In genomic region chr21:33748903-33749302, GRCh38 we compare ENCODE assay signal across 26 cellular contexts.
DNase-seq lines count a peak whose midpoint lies in the region; ATAC-seq, FAIRE-seq and TF ChIP-seq lines count a peak whose summit lies in the region.
"Had no signal": no experiment of that assay in that cellular context is flagged by ENCODE, and none has a peak within 500 bp of the region (broad histone marks: within the 10 kb centered on the region; RNA-seq: fewer than 3 reads in every experiment).

No MANE protein-coding gene starts in this region.

- H3K9me3 Mint-ChIP-seq in WTC11 (peaks cover 20% of the 10 kb centered on the region), immature natural killer cell (peaks cover 5 to 20% (median 14%) of the 10 kb centered on the region in 6 donors)

- TF ChIP-seq RAD21 in HepG2 (CRISPR knock-in tag; IDR thresholded peaks at IDR 0.05), result no peak
- no peak for TF ChIP-seq RAD21 in H1 (IDR thresholded peaks at IDR 0.05 in 1 of 2, conservative IDR thresholded peaks at IDR 0.05 in 1 of 2; ENCODE audit: low read depth in 2 of 2, low read length in 2 of 2)

- H3K27ac ChIP-seq in HepG2 (ENCODE audit: extremely low read length, insufficient read depth, low read length) (no peak overlapping the region), right lobe of liver (no peak overlapping the region), H1 (ENCODE audit: low read depth, low read length) (no peak overlapping the region)
- H3K27ac ChIP-seq: BLaER1 had no signal

- CTCF ChIA-PET in HepG2 (lab: Yijun Ruan, JAX; ENCODE audit: low intra/inter-chr PET ratio, low total read pairs) (no interaction called here), WTC11 (lab: Charles Lee) (no interaction called here), H1 (lab: Charles Lee; ENCODE audit: partially characterized antibody) (interaction anchor here (0.6 kb wide), 1 partner anchor 53 kb away, joined by 4 read pairs; no protein-coding TSS in a partner anchor)

- TF ChIP-seq POLR2A in HepG2 (IDR thresholded peaks at IDR 0.05; ENCODE audit: insufficient read depth in 1 of 2, low read depth in 2 of 2, low read length in 2 of 2) (no peak), right lobe of liver (IDR thresholded peaks at IDR 0.05) (no peak), H1 (IDR thresholded peaks at IDR 0.05; ENCODE audit: control extremely low read depth in 1 of 2, low read depth in 2 of 2, low read length in 2 of 2) (no peak)

- BruUV-seq in HepG2 (replicated peaks; lab: Mats Ljungman, UMichigan), result no TSS peak

- no peaks in the 10 kb centered on the region for H3K27me3 Mint-ChIP-seq in WTC11 (ENCODE audit: low read depth)
- peaks cover 0 to 3% (median 3%) of the 10 kb centered on the region in 3 donors for H3K27me3 Mint-ChIP-seq in immature natural killer cell (ENCODE audit: low read depth in 3 of 3)

- no peak overlapping the region for H3K56ac ChIP-seq in H1 (replicated peaks; ENCODE audit: insufficient read length, low read depth, low read length)

- DNase-seq in HepG2 (ENCODE audit: low spot score) (no peak), right lobe of liver (no peak), WTC11 (ENCODE audit: low spot score) (no peak), H1 (ENCODE audit: low read depth in 1 of 2, low spot score in 2 of 2) (no peak), GDM1 (lab: John Stamatoyannopoulos, UW) (no peak), immature natural killer cell (no peak)
- DNase-seq: 8988T; ACHN; BE2C; C1 segment of cervical spinal cord; CD4-positive, alpha-beta memory T cell; CD4-positive, CD25-positive, alpha-beta regulatory T cell; CD8-positive, alpha-beta memory T cell; COR-L47; DMS 273 treated with DMSO at 0.1 percent for 48 hours; DMS153; DMS53; DMS79; DND-41; EL; GF-D8 had no signal

- TF ChIP-seq EP300 in HepG2 (IDR thresholded peaks at IDR 0.05; ENCODE audit: low read depth in 2 of 2, low read length in 2 of 2), result no peak
- TF ChIP-seq EP300 in HepG2 (CRISPR knock-in tag; IDR thresholded peaks at IDR 0.05; ENCODE audit: borderline replicate concordance), result no peak
- TF ChIP-seq EP300 in H1 (IDR thresholded peaks at IDR 0.05; ENCODE audit: borderline replicate concordance in 1 of 2, low read depth in 2 of 2, low read length in 2 of 2), result no peak

- no peak overlapping the region for H4K5ac ChIP-seq in H1 (ENCODE audit: insufficient read length, low read depth, low read length)

- H3K9me3 ChIP-seq in HepG2 (ENCODE audit: low read length), result peaks cover 13% of the 10 kb centered on the region
- H3K9me3 ChIP-seq in right lobe of liver, result no peaks in the 10 kb centered on the region
- H3K9me3 ChIP-seq in H1 (ENCODE audit: insufficient read depth in 2 of 2, low read depth in 1 of 2, low read length in 1 of 2), result peaks cover 0 to 4% of the 10 kb centered on the region in 2 experiments; a peak in 2 of 4 replicates

- H3K36me3 Mint-ChIP-seq in WTC11 (peaks cover 56% of the 10 kb centered on the region), immature natural killer cell (peaks cover 5 to 7% (median 6%) of the 10 kb centered on the region in 3 donors)
- H3K36me3 Mint-ChIP-seq: CD4-positive, CD25-positive, alpha-beta regulatory T cell had no signal

- no peak overlapping the region for H4K8ac ChIP-seq in H1 (ENCODE audit: extremely low read depth, insufficient read depth, low read length)

- no peak overlapping the region for H2AFZ ChIP-seq in HepG2 (ENCODE audit: low read length)
- H2AFZ ChIP-seq in H1 (ENCODE audit: low read length), result no peak overlapping the region

- H2BK12ac ChIP-seq in H1 (ENCODE audit: low read depth, low read length), result no peak overlapping the region

- H3K27me3 ChIP-seq in HepG2 (ENCODE audit: control insufficient read depth in 1 of 2, insufficient read depth in 2 of 2, low read length in 2 of 2), result no peaks in the 10 kb centered on the region
- H3K27me3 ChIP-seq in right lobe of liver, result no peaks in the 10 kb centered on the region
- no peaks in the 10 kb centered on the region for H3K27me3 ChIP-seq in H1 (replicated peaks in 1 of 4; ENCODE audit: control insufficient read depth in 3 of 4, extremely low read depth in 1 of 4, insufficient read depth in 3 of 4, low read length in 3 of 4)
- H3K27me3 ChIP-seq: BE2C, BLaER1 had no signal

- H3K4me3 Mint-ChIP-seq in WTC11, result no peak overlapping the region
- H3K4me3 Mint-ChIP-seq in immature natural killer cell, result no peak overlapping the region
- H3K4me3 Mint-ChIP-seq: CD14-positive monocyte; CD4-positive, alpha-beta memory T cell; CD4-positive, CD25-positive, alpha-beta regulatory T cell; CD8-positive, alpha-beta memory T cell had no signal

- no peaks in the 10 kb centered on the region for H3K79me2 ChIP-seq in HepG2 (ENCODE audit: insufficient read depth, low read length)
- no peaks in the 10 kb centered on the region for H3K79me2 ChIP-seq in H1 (ENCODE audit: control insufficient read depth in 1 of 2, insufficient read depth in 2 of 2, low read length in 2 of 2)

- H3K4me3 ChIP-seq in HepG2 (replicated peaks in 1 of 3; ENCODE audit: insufficient read depth in 1 of 3, low read depth in 2 of 3, low read length in 3 of 3) (no peak overlapping the region), right lobe of liver (no peak overlapping the region), H1 (ENCODE audit: extremely low read depth in 1 of 4, insufficient read depth in 2 of 4, low read depth in 3 of 4, low read length in 4 of 4) (no peak overlapping the region)
- H3K4me3 ChIP-seq: BLaER1 had no signal

- no peak for ATAC-seq in HepG2
- no peak for ATAC-seq in right lobe of liver
- no peak for ATAC-seq in WTC11
- ATAC-seq in activated CD4-positive, CD25-positive, alpha-beta regulatory T cell treated with anti-CD3 and anti-CD28 coated beads, Interleukin-2, amount 50 U/mL, for 24 hours, result no peak

- H2BK20ac ChIP-seq in H1 (ENCODE audit: low read length), result no peak overlapping the region

- no peak overlapping the region for H3K23ac ChIP-seq in H1 (ENCODE audit: insufficient read length)

- H3K4me1 Mint-ChIP-seq in WTC11 (peaks cover 4% of the 10 kb centered on the region; the same call in 1 of the 2 replicates), immature natural killer cell (no peaks in the 10 kb centered on the region)
- H3K4me1 Mint-ChIP-seq: CD14-positive monocyte; CD4-positive, alpha-beta memory T cell; CD4-positive, CD25-positive, alpha-beta regulatory T cell; CD8-positive, alpha-beta memory T cell had no signal

- no peak overlapping the region for H2AK5ac ChIP-seq in H1 (ENCODE audit: low read depth, low read length)

- no peak overlapping the region for H3K18ac ChIP-seq in H1 (ENCODE audit: extremely low read depth, low read length)

- H3K4me2 ChIP-seq in HepG2 (ENCODE audit: low read depth, low read length), result no peak overlapping the region
- no peak overlapping the region for H3K4me2 ChIP-seq in H1 (ENCODE audit: insufficient read depth in 1 of 2, low read depth in 2 of 2, low read length in 2 of 2)
- H3K4me2 ChIP-seq: BLaER1 had no signal

- peaks cover 0 to 7% of the 10 kb centered on the region in 2 experiments; a peak in 3 of 5 replicates for H3K36me3 ChIP-seq in HepG2 (replicated peaks in 1 of 2; ENCODE audit: control insufficient read depth in 1 of 2, insufficient read depth in 2 of 2, low read length in 2 of 2)
- H3K36me3 ChIP-seq in right lobe of liver, result no peaks in the 10 kb centered on the region
- H3K36me3 ChIP-seq in H1 (ENCODE audit: control insufficient read depth in 2 of 4, insufficient read depth in 4 of 4, low read length in 3 of 4), result peaks cover 5 to 41% (median 13%) of the 10 kb centered on the region in 4 experiments; a peak in 6 of 8 replicates
- H3K36me3 ChIP-seq: BE2C had no signal

- no peaks in the 10 kb centered on the region for H3K79me1 ChIP-seq in H1 (ENCODE audit: low read depth, low read length)

- no peak overlapping the region for H2BK15ac ChIP-seq in H1 (ENCODE audit: low read length)

- POLR2A ChIA-PET in HepG2 (lab: Yijun Ruan, JAX), result no interaction called here
- POLR2A ChIA-PET in WTC11 (lab: Charles Lee), result interaction anchor here (0.7 kb wide), 1 partner anchor 106 kb away, joined by 4 read pairs; no protein-coding TSS in a partner anchor
- POLR2A ChIA-PET in H1 (lab: Charles Lee; ENCODE audit: partially characterized antibody), result no interaction called here

- no peak overlapping the region for H3K4ac ChIP-seq in H1 (replicated peaks; ENCODE audit: insufficient read length, low read depth, low read length)

- no peak overlapping the region for H3K27ac Mint-ChIP-seq in WTC11
- H3K27ac Mint-ChIP-seq in immature natural killer cell, result no peak overlapping the region
- H3K27ac Mint-ChIP-seq: CD14-positive monocyte; CD4-positive, alpha-beta memory T cell; CD4-positive, CD25-positive, alpha-beta regulatory T cell; CD8-positive, alpha-beta memory T cell had no signal

- H4K20me1 ChIP-seq in HepG2 (ENCODE audit: insufficient read depth, low read length) (no peaks in the 10 kb centered on the region), H1 (replicated peaks in 1 of 2; ENCODE audit: control insufficient read depth in 1 of 2, insufficient read depth in 2 of 2, low read length in 2 of 2) (peaks cover 2% of the 10 kb centered on the region in 2 experiments)
- H4K20me1 ChIP-seq: BLaER1 had no signal

- no peak overlapping the region for H3K14ac ChIP-seq in H1 (ENCODE audit: insufficient read length)

- H3K23me2 ChIP-seq in H1 (ENCODE audit: low read depth, low read length), result no peaks in the 10 kb centered on the region

- 98% methylated on average over 3 of the region's 3 CpGs for WGBS in HepG2 (ENCODE audit: low lambda C conversion rate)
- WGBS in right lobe of liver (ENCODE audit: insufficient coverage, low coverage, low lambda C conversion rate, missing lambda C conversion rate), result 96% methylated on average over 3 of the region's 3 CpGs
- WGBS in H1 (ENCODE audit: extremely low coverage in 1 of 2, insufficient coverage in 1 of 2, insufficient read length in 1 of 2, insufficient replicate concordance in 2 of 2, low coverage in 1 of 2, low lambda C conversion rate in 2 of 2, missing lambda C conversion rate in 1 of 2), 2 experiments, result 92% methylated on average over 3 of the region's 3 CpGs; no CpG with 5 or more reads in 1 of the 2 experiments

- no peak overlapping the region for H3K9ac ChIP-seq in HepG2 (ENCODE audit: insufficient read depth, low read depth, low read length)
- no peak overlapping the region; a peak in 1 of 7 replicates for H3K9ac ChIP-seq in H1 (replicated peaks in 1 of 4; ENCODE audit: extremely low read depth in 1 of 4, low read depth in 3 of 4, low read length in 3 of 4)
- H3K9ac ChIP-seq: BLaER1 had no signal

- no peak overlapping the region for H2BK120ac ChIP-seq in H1 (replicated peaks; ENCODE audit: low read depth, low read length)

- H2BK5ac ChIP-seq in H1 (ENCODE audit: low read depth, low read length), result no peak overlapping the region

- FAIRE-seq in HepG2 (lab: Jason Lieb, UNC) (no peak), H1 (lab: Jason Lieb, UNC) (no peak)
- FAIRE-seq: A204.1, GM12891 had no signal

- H3K4me1 ChIP-seq in HepG2 (ENCODE audit: insufficient read depth, low read length) (no peaks in the 10 kb centered on the region), right lobe of liver (peaks cover 0 to 3% (median 0%) of the 10 kb centered on the region in 4 donors), H1 (replicated peaks in 1 of 4; ENCODE audit: control insufficient read depth in 3 of 4, insufficient read depth in 4 of 4, low read length in 3 of 4) (no peaks in the 10 kb centered on the region)
- H3K4me1 ChIP-seq: BE2C, BLaER1 had no signal

- no peak overlapping the region for H4K91ac ChIP-seq in H1 (replicated peaks; ENCODE audit: insufficient read length, low read length)

- TF ChIP-seq CTCF in HepG2 (CRISPR knock-in tag; IDR thresholded peaks at IDR 0.05) (no peak), right lobe of liver (IDR thresholded peaks at IDR 0.05) (no peak), WTC11 (IDR thresholded peaks at IDR 0.05) (no peak), H1 (IDR thresholded peaks at IDR 0.05; ENCODE audit: control extremely low read depth in 1 of 3, insufficient read depth in 1 of 3, low read depth in 1 of 3, low read length in 3 of 3) (no peak)

- in situ Hi-C loops in HepG2 (cut with HindIII; ENCODE audit: extremely low pct_ligation_motif_present, low pct_unique_long_range_greater_than_20kb), result no loop called here

- intact Hi-C loops in HepG2 (cut with micrococcal nuclease; ENCODE audit: unreplicated experiment), result no loop called here
- intact Hi-C loops in right lobe of liver (cut with DNase I), result no loop called here

Comparison
In these comparisons a context has a peak if more than half of its experiments do, and no peak if none do; other contexts are left out.
1. Of the 50 proteins assayed by ChIP-seq in both HepG2 and WTC11: peak only in HepG2: none; only in WTC11: none; in both: ZNF121; in neither: 49.